ENCODE assay signal across 9 cellular contexts in the genomic region with DNA sequence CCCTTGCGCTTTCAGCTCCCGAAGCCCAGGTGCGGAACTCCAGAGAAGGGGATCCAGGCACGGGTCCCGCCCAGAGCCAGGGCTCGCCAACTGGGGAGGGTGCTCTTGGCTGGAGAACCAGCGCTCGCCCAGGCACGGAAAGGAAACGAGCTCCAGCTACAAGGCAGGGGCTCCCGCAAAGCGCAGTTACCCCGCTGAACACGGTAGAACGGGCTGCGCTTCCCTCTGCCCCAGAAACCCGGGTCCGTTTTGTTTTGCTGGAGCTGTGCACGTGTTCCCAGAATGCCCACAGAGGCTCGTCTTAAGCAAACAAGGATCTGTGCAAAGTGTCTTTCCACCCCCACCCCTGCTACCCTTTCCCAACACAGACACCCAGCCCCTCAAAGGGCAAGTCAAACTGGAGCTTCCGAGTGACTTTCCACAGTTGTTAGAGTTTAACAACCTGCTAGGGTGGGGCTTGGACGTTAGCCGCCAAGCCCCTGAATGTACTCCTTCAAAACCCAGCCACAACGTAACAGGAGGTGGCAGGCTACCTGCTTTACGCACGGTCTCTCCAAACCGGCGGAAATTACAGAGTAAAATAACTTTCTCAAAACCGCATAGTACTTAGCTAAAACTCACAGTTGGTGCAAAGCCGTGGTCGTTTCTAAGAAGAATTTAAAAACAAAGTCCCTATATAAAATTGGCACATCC. TPM values are rescaled to one million over a fixed set of nuclear protein-coding genes. Genes with fewer than 3 reads are reported as not detected.
A peak's percentile ranks its signal among the peaks of the same experiment; 100 is the strongest.
DNase-seq lines count a peak whose midpoint lies in the region; ATAC-seq, FAIRE-seq and TF ChIP-seq lines count a peak whose summit lies in the region.
"Had no signal": no experiment of that assay in that cellular context is flagged by ENCODE, and none has a peak within 500 bp of the region (broad histone marks: within the 10 kb centered on the region; RNA-seq: fewer than 3 reads in every experiment).

No MANE protein-coding gene starts in this region.

- in situ Hi-C loops in GM12878 (cut with MboI): no loop called here

- H2AFZ ChIP-seq in GM12878 (ENCODE audit: control insufficient read depth, low read depth, low read length): peak overlapping the region; percentile 88

- H3K4me1 ChIP-seq in GM12878 (ENCODE audit: control insufficient read depth, insufficient read depth, low read length): peaks cover 10% of the 10 kb centered on the region
- H3K4me1 ChIP-seq in skeletal muscle satellite cell (ENCODE audit: control insufficient read depth, insufficient read depth, low read length): peaks cover 14% of the 10 kb centered on the region

- intact Hi-C loops in GM12878 (cut with micrococcal nuclease; ENCODE audit: unreplicated experiment): loop anchor here (2.0 kb wide), 2 partner anchors 29 to 73 kb away; no protein-coding TSS in a partner anchor

- no peaks in the 10 kb centered on the region for H4K20me1 ChIP-seq in GM12878 (ENCODE audit: control insufficient read depth, insufficient read depth)

- H3K79me2 ChIP-seq in GM12878 (ENCODE audit: control insufficient read depth, insufficient read depth, low read length): no peaks in the 10 kb centered on the region; the same call in 1 of the 2 replicates

- CTCF ChIA-PET in GM12878 (lab: Yijun Ruan, JAX): interaction anchor here (0.9 to 1.3 kb wide), 2 partner anchors 42 to 53 kb away, joined by 3 read pairs; no protein-coding TSS in a partner anchor

- ATAC-seq in GM12878 (peak; percentile 51), HG03139 (IDR thresholded peaks at IDR 0.05; ENCODE audit: unreplicated experiment) (no peak)

- 0 out of 6 replicates have a peak, but pooled peaks of 1 of the 3 experiments have one; percentile 10 for TF ChIP-seq CTCF in GM12878 (IDR thresholded peaks at IDR 0.05 in 2 of 3, conservative IDR thresholded peaks at IDR 0.05 in 1 of 3; ENCODE audit: control insufficient read depth in 2 of 3, extremely low read depth in 1 of 3, insufficient read depth in 1 of 3, low read depth in 3 of 3, low read length in 3 of 3)

- H3K36me3 ChIP-seq in GM12878 (ENCODE audit: control insufficient read depth in 2 of 2, insufficient read depth in 2 of 2, low read length in 1 of 2): no peaks in the 10 kb centered on the region
- H3K36me3 ChIP-seq in skeletal muscle satellite cell (ENCODE audit: insufficient read depth, low read length): no peaks in the 10 kb centered on the region

- peak; percentile 36; the same call in 1 of the 2 replicates for TF ChIP-seq RAD21 in GM12878 (IDR thresholded peaks at IDR 0.05; ENCODE audit: insufficient read depth, low read depth, low read length)

- H3K4me3 ChIP-seq in GM12878: peak overlapping the region; percentile 87
- H3K4me3 ChIP-seq in iPS-18c (ENCODE audit: insufficient read depth, low read depth, low read length): peak overlapping the region; percentile 75
- H3K4me3 ChIP-seq in skeletal muscle satellite cell (ENCODE audit: low read length): peak overlapping the region; percentile 79

- SMC1A ChIA-PET in GM12878 (lab: Charles Lee; ENCODE audit: uncharacterized antibody, unreplicated experiment): interaction anchor here (1.0 kb wide), 1 partner anchor 76 kb away, joined by 3 read pairs; no protein-coding TSS in a partner anchor

- H3K9ac ChIP-seq in GM12878 (ENCODE audit: control insufficient read depth, insufficient read depth, low read length) (peak overlapping the region; percentile 74), skeletal muscle satellite cell (ENCODE audit: low read depth, low read length) (no peak overlapping the region)

- FAIRE-seq in GM12878 (lab: Jason Lieb, UNC): no peak
- FAIRE-seq: endometrium had no signal

- TF ChIP-seq POLR2A in GM12878 (IDR thresholded peaks at IDR 0.05; ENCODE audit: low read depth, low read length): no peak

- H3K9me3 ChIP-seq in GM12878 (replicated peaks; ENCODE audit: control insufficient read depth, insufficient read depth, low read length): no peaks in the 10 kb centered on the region
- no peaks in the 10 kb centered on the region for H3K9me3 ChIP-seq in iPS-18c (ENCODE audit: control insufficient read depth, insufficient read depth, low read length)
- H3K9me3 ChIP-seq in skeletal muscle satellite cell (replicated peaks; ENCODE audit: low read length): no peaks in the 10 kb centered on the region

- DNase-seq in GF-D8 (lab: John Stamatoyannopoulos, UW) (peak; percentile 56), HuH-7.5 (ENCODE audit: low spot score) (peak; percentile 11), T-helper 22 cell (ENCODE audit: low read depth) (peak; percentile 58), GM12878 (ENCODE audit: low read depth, low spot score) (no peak), mesenteric fat pad (ENCODE audit: low spot score) (no peak)

- WGBS in GM12878 (ENCODE audit: insufficient coverage, insufficient replicate concordance, low lambda C conversion rate, missing lambda C conversion rate): 2% methylated on average over 31 of the region's 31 CpGs

- H3K4me2 ChIP-seq in GM12878 (ENCODE audit: control insufficient read depth, insufficient read depth): peak overlapping the region; percentile 100
- H3K4me2 ChIP-seq in skeletal muscle satellite cell (ENCODE audit: low read length): peak overlapping the region; percentile 94

- H3K27me3 ChIP-seq in GM12878 (replicated peaks in 1 of 2; ENCODE audit: control insufficient read depth in 2 of 2, insufficient read depth in 2 of 2, low read length in 1 of 2) (no peaks in the 10 kb centered on the region), skeletal muscle satellite cell (ENCODE audit: control insufficient read depth, insufficient read depth, low read length) (peaks cover 23% of the 10 kb centered on the region)

- RAD21 ChIA-PET in GM12878 (lab: Charles Lee; ENCODE audit: unreplicated experiment): interaction anchor here (0.6 to 0.7 kb wide), 2 partner anchors 22 to 1324 kb away, joined by 3 read pairs; no protein-coding TSS in a partner anchor

- H3K27ac ChIP-seq in GM12878 (ENCODE audit: control insufficient read depth, insufficient read depth): peak overlapping the region; percentile 59

- TF ChIP-seq EP300 in GM12878 (IDR thresholded peaks at IDR 0.05; ENCODE audit: borderline replicate concordance in 1 of 2, control insufficient read depth in 1 of 2, low read depth in 2 of 2, low read length in 2 of 2): no peak

- BruUV-seq in GM12878 (replicated peaks; lab: Mats Ljungman, UMichigan): TSS peak; percentile 50

- POLR2A ChIA-PET in GM12878 (lab: Charles Lee): interaction anchor here (1.1 kb wide), 1 partner anchor 71 kb away, joined by 3 read pairs; no protein-coding TSS in a partner anchor

TF ChIP-seq in GM12878, 131 proteins besides CTCF, POLR2A, EP300 and RAD21:
- peak; percentile 42 for TF ChIP-seq HDAC6 (IDR thresholded peaks at IDR 0.05; ENCODE audit: unreplicated experiment)
- TF ChIP-seq RUNX3 (IDR thresholded peaks at IDR 0.05; ENCODE audit: low read length): peak; percentile 57
- TF ChIP-seq, protein P1, sequence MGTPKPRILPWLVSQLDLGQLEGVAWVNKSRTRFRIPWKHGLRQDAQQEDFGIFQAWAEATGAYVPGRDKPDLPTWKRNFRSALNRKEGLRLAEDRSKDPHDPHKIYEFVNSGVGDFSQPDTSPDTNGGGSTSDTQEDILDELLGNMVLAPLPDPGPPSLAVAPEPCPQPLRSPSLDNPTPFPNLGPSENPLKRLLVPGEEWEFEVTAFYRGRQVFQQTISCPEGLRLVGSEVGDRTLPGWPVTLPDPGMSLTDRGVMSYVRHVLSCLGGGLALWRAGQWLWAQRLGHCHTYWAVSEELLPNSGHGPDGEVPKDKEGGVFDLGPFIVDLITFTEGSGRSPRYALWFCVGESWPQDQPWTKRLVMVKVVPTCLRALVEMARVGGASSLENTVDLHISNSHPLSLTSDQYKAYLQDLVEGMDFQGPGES (IDR thresholded peaks at IDR 0.05): no peak

RNA-seq across cellular contexts. Expression of a gene that starts 0.8 kb away (rescaled TPM):
- total RNA-seq in GM12878 (2013; cell fraction: nucleolus; rRNA removed): 1.6 and 1.9 TPM in 2 replicates
- 2.7 and 3.5 TPM in 2 replicates for total RNA-seq in GM12878 (2014; rRNA removed)
- total RNA-seq in GM12878 (2014; rRNA removed; fragmentation: Illumina TruSeq; extraction: Trizol): 3.6 and 3.7 TPM in 2 replicates
- 3.9 and 4.1 TPM in 2 replicates for total RNA-seq in GM12878 (2021)
- polyA plus RNA-seq in GM12878 (2011; ENCODE audit: low read depth): 0.64 TPM
- 0.87 and 1.3 TPM in 2 replicates for polyA plus RNA-seq in GM12878 (2011; rRNA removed)
- polyA plus RNA-seq in GM12878 (2011; cell fraction: cytosol; rRNA removed): 0.45 and 0.54 TPM in 2 replicates
- polyA plus RNA-seq in GM12878 (2011; cell fraction: nucleus; rRNA removed): 0.25 and 0.30 TPM in 2 replicates
- polyA plus RNA-seq in GM12878 (2012): 0.89 and 0.98 TPM in 2 replicates
- polyA plus RNA-seq in GM12878 (2014; fragmentation: Illumina TruSeq; extraction: Trizol): 3.3 and 6.6 TPM in 2 replicates
- 1 to 10 TPM in 1 of 2 experiments, under 1 TPM in 1; 0.79 to 1.3 TPM for polyA plus RNA-seq in GM12878 (2014; fragmentation: Nextera tagmentation; extraction: Ambion mirVana)
- polyA plus RNA-seq in GM12878 (2014; rRNA removed): 2.3 and 2.8 TPM in 2 replicates
- 1 to 10 TPM; 3.1 to 3.4 TPM for polyA plus RNA-seq in GM12878 (2016; fragmentation: Nextera tagmentation; extraction: Ambion mirVana)
- 0.57 and 0.95 TPM in 2 replicates for polyA minus RNA-seq in GM12878 (2011; rRNA and poly(A)+ RNA removed)
- polyA minus RNA-seq in GM12878 (2011; cell fraction: cytosol; rRNA and poly(A)+ RNA removed): 0.13 and 0.21 TPM in 2 replicates
- polyA minus RNA-seq in GM12878 (2011; cell fraction: nucleus; rRNA and poly(A)+ RNA removed): 0.12 and 0.19 TPM in 2 replicates
- 0.44 and 1.5 TPM in 2 replicates for total RNA-seq in skeletal muscle satellite cell (2012; rRNA removed)
- 15.8 TPM for total RNA-seq in mesenteric fat pad

Comparison
In these comparisons a context has a peak if more than half of its experiments do, and no peak if none do; other contexts are left out.
1. DNase-seq: peak in GF-D8 (single experiment), HuH-7.5 (single experiment) and T-helper 22 cell (single experiment); none in GM12878 (single experiment) and mesenteric fat pad (single experiment).
2. Peak in every context shown above with its lines, with median percentiles within 50 percentile points of each other: H3K4me3 ChIP-seq.